25 cellular contexts compared by ENCODE assay signal in genomic region chr9:91256235-91256634, GRCh38.
DNase-seq lines count a peak whose midpoint lies in the region; ATAC-seq, FAIRE-seq and TF ChIP-seq lines count a peak whose summit lies in the region.
"Had no signal": no experiment of that assay in that cellular context is flagged by ENCODE, and none has a peak within 500 bp of the region (broad histone marks: within the 10 kb centered on the region; RNA-seq: fewer than 3 reads in every experiment).

No MANE protein-coding gene starts in this region.

- no peak for TF ChIP-seq CTCF in CD8-positive, alpha-beta T cell (IDR thresholded peaks at IDR 0.05)
- no peak for TF ChIP-seq CTCF in natural killer cell (IDR thresholded peaks at IDR 0.05)
- no peak for TF ChIP-seq CTCF in suprapubic skin (IDR thresholded peaks at IDR 0.05)

- no peak for TF ChIP-seq POLR2A in suprapubic skin (IDR thresholded peaks at IDR 0.05)

- no peak overlapping the region for H4K91ac ChIP-seq in trophoblast cell (ENCODE audit: low read depth, low read length)

- H3K27ac Mint-ChIP-seq in CD8-positive, alpha-beta T cell: peak overlapping the region; percentile 19
- peak overlapping the region; percentile 32 for H3K27ac Mint-ChIP-seq in activated T-helper 17 cell treated with anti-CD3 and anti-CD28 coated beads, Interleukin-2, amount 50 U/mL, for 72 hours
- H3K27ac Mint-ChIP-seq in natural killer cell: peak overlapping the region; percentile 30 to 40
- H3K27ac Mint-ChIP-seq: activated naive CD4-positive, alpha-beta T cell treated with anti-CD3 and anti-CD28 coated beads, Interleukin-2, amount 50 U/mL, for 72 hours; CD4-positive, alpha-beta T cell; stimulated activated naive CD8-positive, alpha-beta T cell treated with anti-CD3 and anti-CD28 coated beads, Interleukin-15, Interleukin-2, amounts not matched to agents 100 ng/mL and 50 ng/mL, for 24 hours had no signal

- no peak for FAIRE-seq in RCC 7860 (lab: Jason Lieb, UNC)
- FAIRE-seq: GM12892 had no signal

- no peak for DNase-seq in CD8-positive, alpha-beta T cell
- peak; percentile 52 for DNase-seq in G401 (ENCODE audit: low spot score)
- DNase-seq in natural killer cell: no peak
- no peak for DNase-seq in trophoblast cell
- no peak for DNase-seq in suprapubic skin (ENCODE audit: low spot score in 2 of 2)
- no peak for DNase-seq in RCC 7860 (ENCODE audit: low spot score)
- DNase-seq: activated CD4-positive, alpha-beta T cell treated with anti-CD3 and anti-CD28 coated beads, Interleukin-2, amount 50 U/mL, for 1 hour; caudate nucleus; CD4-positive, alpha-beta T cell; hypothalamus; mesendoderm; NCI-H1105 treated with DMSO at 0.1 percent for 48 hours; NCI-H2029 treated with DMSO at 0.1 percent for 48 hours; NCI-H2227 treated with DMSO at 0.1 percent for 48 hours; NCI-H748 treated with DMSO at 0.1 percent for 48 hours; OCI-M1 had no signal

- no peak overlapping the region for H3K4me3 ChIP-seq in CD8-positive, alpha-beta T cell (ENCODE audit: low read depth, low read length)
- H3K4me3 ChIP-seq in trophoblast cell (ENCODE audit: low read depth, low read length) (no peak overlapping the region), suprapubic skin (no peak overlapping the region)
- H3K4me3 ChIP-seq: ascending aorta, prostate gland had no signal

- no peak overlapping the region for H2AK5ac ChIP-seq in trophoblast cell (ENCODE audit: low read length)

- no peak overlapping the region for H2AFZ ChIP-seq in trophoblast cell (ENCODE audit: insufficient read depth, low read length, poor library complexity)

- CTCF ChIA-PET in CD8-positive, alpha-beta T cell (lab: Charles Lee): interaction anchor here (1.8 kb wide), 1 partner anchor 170 kb away, joined by 4 read pairs; no protein-coding TSS in a partner anchor

- H3K27ac ChIP-seq in CD8-positive, alpha-beta T cell (ENCODE audit: low read depth, low read length): no peak overlapping the region
- no peak overlapping the region for H3K27ac ChIP-seq in trophoblast cell (ENCODE audit: low read depth, low read length)
- no peak overlapping the region for H3K27ac ChIP-seq in suprapubic skin
- H3K27ac ChIP-seq: ascending aorta, neutrophil, prostate gland had no signal

- H3K23ac ChIP-seq in trophoblast cell (ENCODE audit: low read length): no peak overlapping the region

- no peak overlapping the region for H2BK12ac ChIP-seq in trophoblast cell (ENCODE audit: low read length)

- H3K4me1 ChIP-seq in CD8-positive, alpha-beta T cell (ENCODE audit: insufficient read depth, low read length): no peaks in the 10 kb centered on the region
- no peaks in the 10 kb centered on the region for H3K4me1 ChIP-seq in trophoblast cell (ENCODE audit: control insufficient read depth in 1 of 2, insufficient read depth in 2 of 2, low read length in 2 of 2)
- H3K4me1 ChIP-seq in suprapubic skin: no peaks in the 10 kb centered on the region
- H3K4me1 ChIP-seq: ascending aorta, prostate gland had no signal

- no peaks in the 10 kb centered on the region for H3K27me3 ChIP-seq in CD8-positive, alpha-beta T cell (ENCODE audit: insufficient read depth, low read length)
- H3K27me3 ChIP-seq in trophoblast cell (ENCODE audit: insufficient read depth, low read length) (no peaks in the 10 kb centered on the region), suprapubic skin (no peaks in the 10 kb centered on the region)
- H3K27me3 ChIP-seq: ascending aorta, neutrophil had no signal

- no peaks in the 10 kb centered on the region for H3K36me3 ChIP-seq in CD8-positive, alpha-beta T cell (ENCODE audit: insufficient read depth, low read length)
- H3K36me3 ChIP-seq in trophoblast cell (ENCODE audit: control insufficient read depth in 1 of 2, insufficient read depth in 2 of 2, low read length in 2 of 2) (no peaks in the 10 kb centered on the region), suprapubic skin (no peaks in the 10 kb centered on the region)
- H3K36me3 ChIP-seq: ascending aorta, neutrophil, prostate gland had no signal

- POLR2A ChIA-PET in CD8-positive, alpha-beta T cell (lab: Charles Lee): interaction anchor here (1.9 kb wide), 1 partner anchor 12 kb away, joined by 6 read pairs; no protein-coding TSS in a partner anchor

- no CpG with 5 or more reads among the region's 3 CpGs for WGBS in trophoblast cell (ENCODE audit: extremely low coverage, insufficient coverage, insufficient read length)
- 43% methylated on average over 3 of the region's 3 CpGs for whole genome bisulfite sequencing in suprapubic skin

- no peak overlapping the region for H4K12ac ChIP-seq in trophoblast cell (ENCODE audit: low read depth, low read length)

- H3K79me2 ChIP-seq in trophoblast cell (ENCODE audit: control insufficient read depth, insufficient read depth, low read length, poor library complexity): no peaks in the 10 kb centered on the region

- no peak overlapping the region for H3K4me3 Mint-ChIP-seq in CD8-positive, alpha-beta T cell
- H3K4me3 Mint-ChIP-seq in activated T-helper 17 cell treated with anti-CD3 and anti-CD28 coated beads, Interleukin-2, amount 50 U/mL, for 72 hours: no peak overlapping the region
- peak overlapping the region; percentile 32 for H3K4me3 Mint-ChIP-seq in natural killer cell
- H3K4me3 Mint-ChIP-seq: CD4-positive, alpha-beta T cell; IgD-negative memory B cell; stimulated activated naive CD8-positive, alpha-beta T cell treated with anti-CD3 and anti-CD28 coated beads, Interleukin-15, Interleukin-2, amounts not matched to agents 100 ng/mL and 50 ng/mL, for 24 hours had no signal

- H4K8ac ChIP-seq in trophoblast cell (ENCODE audit: low read depth, low read length): no peak overlapping the region

- no peak for ATAC-seq in CD8-positive, alpha-beta T cell
- peak; percentile 15 for ATAC-seq in activated T-helper 17 cell treated with anti-CD3 and anti-CD28 coated beads, Interleukin-2, amount 50 U/mL, for 72 hours (replicated peaks)
- peak; percentile 14 to 56 (median 21) for ATAC-seq in natural killer cell
- no peak for ATAC-seq in GM21723 (IDR thresholded peaks at IDR 0.05; ENCODE audit: unreplicated experiment)
- ATAC-seq: activated naive CD4-positive, alpha-beta T cell treated with anti-CD3 and anti-CD28 coated beads, Interleukin-2, amount 50 U/mL, for 72 hours had no signal

- in situ Hi-C loops in G401 (cut with HindIII; ENCODE audit: low sequenced_read_pairs): no loop called here

- H3K27me3 Mint-ChIP-seq in CD8-positive, alpha-beta T cell (ENCODE audit: low read depth): no peaks in the 10 kb centered on the region
- no peaks in the 10 kb centered on the region for H3K27me3 Mint-ChIP-seq in activated T-helper 17 cell treated with anti-CD3 and anti-CD28 coated beads, Interleukin-2, amount 50 U/mL, for 72 hours
- H3K27me3 Mint-ChIP-seq in natural killer cell (ENCODE audit: low read depth in 2 of 2): no peaks in the 10 kb centered on the region
- H3K27me3 Mint-ChIP-seq: CD4-positive, alpha-beta T cell; IgD-negative memory B cell; stimulated activated naive CD8-positive, alpha-beta T cell treated with anti-CD3 and anti-CD28 coated beads, Interleukin-15, Interleukin-2, amounts not matched to agents 100 ng/mL and 50 ng/mL, for 24 hours had no signal

- no peaks in the 10 kb centered on the region for H3K9me3 Mint-ChIP-seq in CD8-positive, alpha-beta T cell
- H3K9me3 Mint-ChIP-seq in activated T-helper 17 cell treated with anti-CD3 and anti-CD28 coated beads, Interleukin-2, amount 50 U/mL, for 72 hours: no peaks in the 10 kb centered on the region
- no peaks in the 10 kb centered on the region for H3K9me3 Mint-ChIP-seq in natural killer cell
- H3K9me3 Mint-ChIP-seq: activated naive CD4-positive, alpha-beta T cell treated with anti-CD3 and anti-CD28 coated beads, Interleukin-2, amount 50 U/mL, for 72 hours; CD4-positive, alpha-beta T cell; IgD-negative memory B cell; stimulated activated naive CD8-positive, alpha-beta T cell treated with anti-CD3 and anti-CD28 coated beads, Interleukin-15, Interleukin-2, amounts not matched to agents 100 ng/mL and 50 ng/mL, for 24 hours had no signal

- no peak overlapping the region for H2BK120ac ChIP-seq in trophoblast cell (ENCODE audit: insufficient read depth, low read length, poor library complexity)

- intact Hi-C loops in CD8-positive, alpha-beta T cell (cut with DNase I, micrococcal nuclease): loop anchor here in 1 of 2 experiments (10.0 kb wide), 1 partner anchor 341 kb away; no protein-coding TSS in a partner anchor
- intact Hi-C loops in natural killer cell (cut with micrococcal nuclease): no loop called here

- H3K4ac ChIP-seq in trophoblast cell (ENCODE audit: low read depth, low read length): no peak overlapping the region

- H3K9me3 ChIP-seq in CD8-positive, alpha-beta T cell (ENCODE audit: low read length): no peaks in the 10 kb centered on the region
- H3K9me3 ChIP-seq in trophoblast cell (ENCODE audit: insufficient read depth, low read depth, low read length) (peaks cover 1% of the 10 kb centered on the region), suprapubic skin (no peaks in the 10 kb centered on the region)
- H3K9me3 ChIP-seq: ascending aorta, neutrophil, prostate gland had no signal

- no peaks in the 10 kb centered on the region for H3K79me1 ChIP-seq in trophoblast cell (ENCODE audit: low read length)

- H2BK5ac ChIP-seq in trophoblast cell (ENCODE audit: low read depth, low read length, poor library complexity): no peak overlapping the region

- no peak for TF ChIP-seq EP300 in suprapubic skin (IDR thresholded peaks at IDR 0.05)

- H3K18ac ChIP-seq in trophoblast cell (ENCODE audit: low read length): no peak overlapping the region

- no peak overlapping the region for H3K9ac ChIP-seq in trophoblast cell (ENCODE audit: low read length)

- peaks cover 19% of the 10 kb centered on the region for H3K4me1 Mint-ChIP-seq in CD8-positive, alpha-beta T cell (ENCODE audit: low read depth)
- H3K4me1 Mint-ChIP-seq in activated T-helper 17 cell treated with anti-CD3 and anti-CD28 coated beads, Interleukin-2, amount 50 U/mL, for 72 hours: peaks cover 19% of the 10 kb centered on the region
- peaks cover 23 to 24% of the 10 kb centered on the region in 2 donors for H3K4me1 Mint-ChIP-seq in natural killer cell

- no peaks in the 10 kb centered on the region for H3K36me3 Mint-ChIP-seq in CD8-positive, alpha-beta T cell
- peaks cover 25% of the 10 kb centered on the region for H3K36me3 Mint-ChIP-seq in activated T-helper 17 cell treated with anti-CD3 and anti-CD28 coated beads, Interleukin-2, amount 50 U/mL, for 72 hours (ENCODE audit: low read depth)
- no peaks in the 10 kb centered on the region for H3K36me3 Mint-ChIP-seq in natural killer cell

- H3K14ac ChIP-seq in trophoblast cell (ENCODE audit: low read length): no peak overlapping the region

- no peak overlapping the region for H3K4me2 ChIP-seq in trophoblast cell (ENCODE audit: low read length)

Comparison
In these comparisons a context has a peak if more than half of its experiments do, and no peak if none do; other contexts are left out.
1. ATAC-seq: peak in activated T-helper 17 cell treated with anti-CD3 and anti-CD28 coated beads, Interleukin-2, amount 50 U/mL, for 72 hours (single experiment) and natural killer cell (3 of 3); none in CD8-positive, alpha-beta T cell (single experiment) and GM21723 (single experiment).
2. Peak in every context shown above with its lines, with median percentiles within 50 percentile points of each other: H3K27ac Mint-ChIP-seq.